ENCODE assay signal across 9 cellular contexts in genomic region chr14:95482967-95483842, GRCh38. TPM values are rescaled to one million over a fixed set of nuclear protein-coding genes. Genes with fewer than 3 reads are reported as not detected.
DNase-seq lines count a peak whose midpoint lies in the region; ATAC-seq and TF ChIP-seq lines count a peak whose summit lies in the region.
"Had no signal": no experiment of that assay in that cellular context is flagged by ENCODE, and none has a peak within 500 bp of the region (broad histone marks: within the 10 kb centered on the region; RNA-seq: fewer than 3 reads in every experiment).

No MANE protein-coding gene starts in this region.

- no peaks in the 10 kb centered on the region for H3K9me3 Mint-ChIP-seq in neural progenitor cell
- H3K9me3 Mint-ChIP-seq: WTC11 had no signal

- H3K4me2 ChIP-seq in neural progenitor cell = no peak overlapping the region

- H3K4me3 ChIP-seq in Peyer's patch (no peak overlapping the region), esophagus muscularis mucosa (no peak overlapping the region), neural progenitor cell (no peak overlapping the region)

- no peaks in the 10 kb centered on the region for H3K9me3 ChIP-seq in Peyer's patch
- no peaks in the 10 kb centered on the region for H3K9me3 ChIP-seq in esophagus muscularis mucosa
- no peaks in the 10 kb centered on the region for H3K9me3 ChIP-seq in neural progenitor cell (ENCODE audit: low read depth)

- peak overlapping the region; percentile 43 for H3K27ac Mint-ChIP-seq in neural progenitor cell
- H3K27ac Mint-ChIP-seq: WTC11 had no signal

- H3K4me1 Mint-ChIP-seq in neural progenitor cell = peaks cover 29% of the 10 kb centered on the region

- H3K27ac ChIP-seq in Peyer's patch = peak overlapping the region; percentile 42 to 66 (median 50)
- H3K27ac ChIP-seq in esophagus muscularis mucosa (replicated peaks in 1 of 4) = peak overlapping the region; percentile 62 to 78 (median 71)
- no peak overlapping the region for H3K27ac ChIP-seq in neural progenitor cell

- H3K36me3 ChIP-seq in Peyer's patch (no peaks in the 10 kb centered on the region), esophagus muscularis mucosa (no peaks in the 10 kb centered on the region), neural progenitor cell (no peaks in the 10 kb centered on the region)

- H3K4me3 Mint-ChIP-seq in neural progenitor cell = no peak overlapping the region
- H3K4me3 Mint-ChIP-seq: WTC11 had no signal

- no peak for TF ChIP-seq EP300 in esophagus muscularis mucosa (IDR thresholded peaks at IDR 0.05)

- 45% methylated on average over 12 of the region's 17 CpGs for WGBS in esophagus muscularis mucosa

- peaks cover 15% of the 10 kb centered on the region for H3K27me3 Mint-ChIP-seq in neural progenitor cell (ENCODE audit: insufficient read depth, low read depth)

- DNase-seq in AG09319 (ENCODE audit: extremely low read depth, low read depth) (peak; percentile 91), Peyer's patch (peak in 2 of 3 donors; percentile 78 to 84), esophagus muscularis mucosa (ENCODE audit: extremely low spot score) (no peak), neural progenitor cell (ENCODE audit: low spot score) (no peak), SHP77 treated with DMSO at 0.1 percent for 48 hours (lab: John Stamatoyannopoulos, UW) (no peak), NCI-H2171 treated with DMSO at 0.1 percent for 48 hours (lab: John Stamatoyannopoulos, UW) (no peak)
- DNase-seq in activated CD4-positive, alpha-beta T cell treated with anti-CD3 and anti-CD28 coated beads, Interleukin-2, amount 50 U/mL, for 1 hour = no peak

- no peaks in the 10 kb centered on the region for H3K79me2 ChIP-seq in neural progenitor cell (ENCODE audit: low read depth)

- no peak overlapping the region for H2AFZ ChIP-seq in neural progenitor cell (replicated peaks)

- intact Hi-C loops in esophagus muscularis mucosa (cut with DNase I) = no loop called here

- H3K4me1 ChIP-seq in Peyer's patch (peaks cover 4 to 39% (median 22%) of the 10 kb centered on the region in 4 donors), esophagus muscularis mucosa (peaks cover 35 to 88% (median 79%) of the 10 kb centered on the region in 4 donors), neural progenitor cell (peaks cover 23% of the 10 kb centered on the region)

- H3K27me3 ChIP-seq in Peyer's patch (no peaks in the 10 kb centered on the region), esophagus muscularis mucosa (peaks cover 0 to 10% (median 1%) of the 10 kb centered on the region in 4 donors), neural progenitor cell (no peaks in the 10 kb centered on the region)

- no peak overlapping the region for H3K9ac ChIP-seq in neural progenitor cell

- no peaks in the 10 kb centered on the region for H3F3A ChIP-seq in neural progenitor cell (ENCODE audit: low read depth)

- TF ChIP-seq CTCF in AG09319 (IDR thresholded peaks at IDR 0.05; ENCODE audit: low read depth, low read length) (no peak), Peyer's patch (IDR thresholded peaks at IDR 0.05) (no peak), esophagus muscularis mucosa (IDR thresholded peaks at IDR 0.05) (no peak), neural progenitor cell (IDR thresholded peaks at IDR 0.05) (no peak)

- TF ChIP-seq POLR2A in Peyer's patch (IDR thresholded peaks at IDR 0.05) = no peak
- no peak for TF ChIP-seq POLR2A in esophagus muscularis mucosa (IDR thresholded peaks at IDR 0.05; ENCODE audit: low read depth)

- no peak for ATAC-seq in GM18873 (IDR thresholded peaks at IDR 0.05; ENCODE audit: low FRiP score, unreplicated experiment)
- ATAC-seq: WTC11 had no signal

- no peaks in the 10 kb centered on the region for H3K36me3 Mint-ChIP-seq in neural progenitor cell
- H3K36me3 Mint-ChIP-seq: WTC11 had no signal

- H4K20me1 ChIP-seq in neural progenitor cell (ENCODE audit: low read depth) = no peaks in the 10 kb centered on the region

RNA-seq across cellular contexts. Expression of gene SYNE3, which starts 33.2 kb away (rescaled TPM):
- total RNA-seq in Peyer's patch (10 to 100 TPM in 3 of 4 donors, 1 to 10 TPM in 1; 7.2 to 35.5 (median 13.1) TPM), esophagus muscularis mucosa (10 to 100 TPM; 14.4 to 18.7 (median 16.6) TPM), neural progenitor cell (ENCODE audit: low replicate concordance) (0.03 and 0.06 TPM in 2 replicates)

RNA-seq across cellular contexts. Expression of gene GLRX5, which starts 51.6 kb away (rescaled TPM):
- 10 to 100 TPM; 24.8 to 42.7 (median 29.5) TPM for total RNA-seq in Peyer's patch
- 10 to 100 TPM; 34.3 to 51.5 (median 43.5) TPM for total RNA-seq in esophagus muscularis mucosa
- 71.8 and 99.9 TPM in 2 replicates for total RNA-seq in neural progenitor cell (ENCODE audit: low replicate concordance)

Comparison
In these comparisons a context has a peak if more than half of its experiments do, and no peak if none do; other contexts are left out.
1. DNase-seq: peak in AG09319 (single experiment) and Peyer's patch (2 of 3); none in esophagus muscularis mucosa (single experiment), neural progenitor cell (single experiment), SHP77 treated with DMSO at 0.1 percent for 48 hours (single experiment), NCI-H2171 treated with DMSO at 0.1 percent for 48 hours (single experiment) and activated CD4-positive, alpha-beta T cell treated with anti-CD3 and anti-CD28 coated beads, Interleukin-2, amount 50 U/mL, for 1 hour (single experiment).